ENCODE assay signal across 1 cellular context in genomic region chr9:126719677-126720435, GRCh38.
TF ChIP-seq lines count a peak whose summit lies in the region.

No MANE protein-coding gene starts in this region.

TF ChIP-seq in HepG2, 621 proteins besides CTCF, POLR2A, EP300 and RAD21 (continued from another document):
- TF ChIP-seq SKIL (CRISPR knock-in tag; IDR thresholded peaks at IDR 0.05; ENCODE audit: borderline replicate concordance): no peak
- TF ChIP-seq ERF (CRISPR knock-in tag; IDR thresholded peaks at IDR 0.05): no peak
- TF ChIP-seq HBP1 (CRISPR knock-in tag; IDR thresholded peaks at IDR 0.05; ENCODE audit: low read depth): no peak
- TF ChIP-seq ZNF546 (CRISPR knock-in tag; conservative IDR thresholded peaks at IDR 0.05): no peak
- no peak for TF ChIP-seq ZNF431 (CRISPR knock-in tag; IDR thresholded peaks at IDR 0.05; ENCODE audit: borderline replicate concordance, low read depth)
- TF ChIP-seq ETV5 (CRISPR knock-in tag; IDR thresholded peaks at IDR 0.05; ENCODE audit: borderline replicate concordance): peak; percentile 18; the same call in 1 of the 2 replicates
- TF ChIP-seq RFX3 (CRISPR knock-in tag; IDR thresholded peaks at IDR 0.05): peak; percentile 76
- no peak for TF ChIP-seq MTF2 (CRISPR knock-in tag; IDR thresholded peaks at IDR 0.05; ENCODE audit: borderline replicate concordance)
- peak; percentile 60; the same call in 1 of the 2 replicates for TF ChIP-seq RFX1 (IDR thresholded peaks at IDR 0.05)
- no peak for TF ChIP-seq ZNF557 (CRISPR knock-in tag; IDR thresholded peaks at IDR 0.05)
- no peak for TF ChIP-seq TFDP1 (CRISPR knock-in tag; IDR thresholded peaks at IDR 0.05; ENCODE audit: borderline replicate concordance)
- TF ChIP-seq MTF1 (CRISPR knock-in tag; IDR thresholded peaks at IDR 0.05): no peak
- no peak for TF ChIP-seq DDIT3 (CRISPR knock-in tag; IDR thresholded peaks at IDR 0.05)
- no peak for TF ChIP-seq ZNF547 (CRISPR knock-in tag; IDR thresholded peaks at IDR 0.05)
- no peak for TF ChIP-seq ZNF781 (CRISPR knock-in tag; IDR thresholded peaks at IDR 0.05; ENCODE audit: borderline replicate concordance, not compliant biosample characterization)
- TF ChIP-seq THAP11 (CRISPR knock-in tag; IDR thresholded peaks at IDR 0.05): no peak
- TF ChIP-seq ZNF550 (CRISPR knock-in tag; IDR thresholded peaks at IDR 0.05; ENCODE audit: borderline replicate concordance): no peak
- TF ChIP-seq ZNF280B (CRISPR knock-in tag; IDR thresholded peaks at IDR 0.05; ENCODE audit: borderline replicate concordance): no peak
- TF ChIP-seq ZFP91 (CRISPR knock-in tag; IDR thresholded peaks at IDR 0.05; ENCODE audit: borderline replicate concordance): no peak
- no peak for TF ChIP-seq ZFP1 (CRISPR knock-in tag; IDR thresholded peaks at IDR 0.05)
- TF ChIP-seq ZNF136 (CRISPR knock-in tag; IDR thresholded peaks at IDR 0.05; ENCODE audit: low read depth): no peak
- no peak for TF ChIP-seq ZNF343 (CRISPR knock-in tag; IDR thresholded peaks at IDR 0.05)
- no peak; the same call in 1 of the 2 replicates for TF ChIP-seq ZFP36L1 (CRISPR knock-in tag; IDR thresholded peaks at IDR 0.05)
- TF ChIP-seq TBX3 (IDR thresholded peaks at IDR 0.05; ENCODE audit: borderline replicate concordance): no peak
